Comparison of ENCODE assay signal across 1 cellular context in the genomic region with DNA sequence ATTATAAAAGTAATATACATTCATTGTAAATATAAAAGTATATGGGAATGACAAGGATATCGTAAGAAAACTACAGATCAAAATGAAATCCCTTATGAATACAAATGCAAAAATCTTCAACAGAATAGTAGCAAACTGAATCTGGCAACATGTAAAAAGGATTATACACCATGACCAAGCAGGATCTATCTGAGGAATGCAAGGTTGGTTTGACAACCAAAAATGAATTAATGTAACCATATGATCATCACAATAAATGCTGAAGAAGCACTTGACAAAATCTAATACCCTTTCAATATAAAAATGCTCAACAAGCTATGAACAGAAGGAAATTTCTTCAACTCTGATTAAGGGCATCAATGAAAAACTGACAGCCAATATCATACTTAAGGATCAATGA.
A peak's percentile ranks its signal among the peaks of the same experiment; 100 is the strongest.
TF ChIP-seq lines count a peak whose summit lies in the region.

No MANE protein-coding gene starts in this region.

TF ChIP-seq in K562, 482 proteins besides CTCF, POLR2A, EP300 and RAD21 (continued from another document):
- TF ChIP-seq ZNF41 (CRISPR knock-in tag; conservative IDR thresholded peaks at IDR 0.05): no peak
- no peak for TF ChIP-seq NR2F6 (CRISPR knock-in tag; IDR thresholded peaks at IDR 0.05)
- no peak for TF ChIP-seq POLR2H (tag; IDR thresholded peaks at IDR 0.05; ENCODE audit: low read depth)
- TF ChIP-seq ESRRB (CRISPR knock-in tag; IDR thresholded peaks at IDR 0.05; ENCODE audit: borderline replicate concordance): no peak
- peak; percentile 93 for TF ChIP-seq ZNF324 (CRISPR knock-in tag; IDR thresholded peaks at IDR 0.05)
- TF ChIP-seq, protein P1, sequence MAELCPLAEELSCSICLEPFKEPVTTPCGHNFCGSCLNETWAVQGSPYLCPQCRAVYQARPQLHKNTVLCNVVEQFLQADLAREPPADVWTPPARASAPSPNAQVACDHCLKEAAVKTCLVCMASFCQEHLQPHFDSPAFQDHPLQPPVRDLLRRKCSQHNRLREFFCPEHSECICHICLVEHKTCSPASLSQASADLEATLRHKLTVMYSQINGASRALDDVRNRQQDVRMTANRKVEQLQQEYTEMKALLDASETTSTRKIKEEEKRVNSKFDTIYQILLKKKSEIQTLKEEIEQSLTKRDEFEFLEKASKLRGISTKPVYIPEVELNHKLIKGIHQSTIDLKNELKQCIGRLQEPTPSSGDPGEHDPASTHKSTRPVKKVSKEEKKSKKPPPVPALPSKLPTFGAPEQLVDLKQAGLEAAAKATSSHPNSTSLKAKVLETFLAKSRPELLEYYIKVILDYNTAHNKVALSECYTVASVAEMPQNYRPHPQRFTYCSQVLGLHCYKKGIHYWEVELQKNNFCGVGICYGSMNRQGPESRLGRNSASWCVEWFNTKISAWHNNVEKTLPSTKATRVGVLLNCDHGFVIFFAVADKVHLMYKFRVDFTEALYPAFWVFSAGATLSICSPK (IDR thresholded peaks at IDR 0.05; ENCODE audit: borderline replicate concordance): no peak
- TF ChIP-seq CBX3 (IDR thresholded peaks at IDR 0.05; ENCODE audit: borderline replicate concordance in 1 of 2, low read length in 2 of 2): peak in 1 of 2 experiments; percentile 68; a peak in 1 of 3 replicates
- 0 out of 2 replicates have a peak, but pooled peaks have one; percentile 28 for TF ChIP-seq ZNF24 (IDR thresholded peaks at IDR 0.05)
- TF ChIP-seq FIP1L1 (IDR thresholded peaks at IDR 0.05; ENCODE audit: low read depth, low read length, poor library complexity, severe bottlenecking): no peak
- TF ChIP-seq ILF3 (IDR thresholded peaks at IDR 0.05; ENCODE audit: borderline replicate concordance): no peak
- TF ChIP-seq SMAD1 (IDR thresholded peaks at IDR 0.05; ENCODE audit: low read depth, low read length, partially characterized antibody): no peak
- TF ChIP-seq THRB (CRISPR knock-in tag; conservative IDR thresholded peaks at IDR 0.05): no peak
- TF ChIP-seq ZNF316 (IDR thresholded peaks at IDR 0.05): peak; percentile 40; the same call in 1 of the 2 replicates
- no peak for TF ChIP-seq ZNF75A (CRISPR knock-in tag; IDR thresholded peaks at IDR 0.05)
